8 cellular contexts compared by ENCODE assay signal in the genomic region with DNA sequence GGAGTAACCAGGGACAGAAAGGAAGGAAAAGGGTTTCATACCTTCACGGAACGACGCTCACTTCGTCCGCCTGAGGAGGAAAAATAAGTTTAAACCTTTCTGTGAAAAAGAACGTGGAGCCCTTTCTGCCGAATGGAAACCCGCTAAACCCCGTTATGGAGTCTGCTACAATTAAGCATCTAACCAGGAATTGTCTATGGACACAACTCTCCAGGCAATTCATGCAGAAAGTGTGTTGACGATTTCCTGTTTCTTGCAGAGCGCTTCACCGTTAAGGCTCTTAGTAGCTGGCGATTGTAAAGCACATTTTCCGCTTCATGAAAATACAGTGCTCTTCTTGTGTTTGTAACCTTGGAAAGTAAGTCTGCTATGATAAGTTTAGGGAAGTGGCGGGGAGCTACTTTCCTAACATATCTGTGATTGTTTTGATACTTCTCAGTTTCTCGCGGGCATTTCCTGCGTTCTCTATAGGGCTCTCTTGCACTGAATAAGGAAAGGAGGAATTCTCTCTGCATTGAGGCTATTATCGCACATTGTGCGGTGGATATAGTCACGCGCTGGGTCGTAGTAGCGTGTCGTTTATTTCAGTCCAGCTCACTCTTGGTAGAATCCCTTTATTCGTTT. TPM values are rescaled to one million over a fixed set of nuclear protein-coding genes. Genes with fewer than 3 reads are reported as not detected.
DNase-seq lines count a peak whose midpoint lies in the region; ATAC-seq and TF ChIP-seq lines count a peak whose summit lies in the region.

No MANE protein-coding gene starts in this region.

- TF ChIP-seq CTCF in RWPE2 (IDR thresholded peaks at IDR 0.05; ENCODE audit: poor library complexity, severe bottlenecking), result no peak

- no peaks in the 10 kb centered on the region for H3K9me3 ChIP-seq in RWPE2 (ENCODE audit: severe bottlenecking)

- H3K27me3 ChIP-seq in RWPE2 (ENCODE audit: insufficient read depth, poor library complexity, severe bottlenecking), result no peaks in the 10 kb centered on the region

- peak; percentile 11 for DNase-seq in GM03348 (ENCODE audit: low spot score)
- DNase-seq in HCEC 1CT, result peak; percentile 5
- no peak for DNase-seq in RWPE2 (ENCODE audit: low spot score)
- DNase-seq in foreskin melanocyte, result peak; percentile 29
- peak; percentile 27 for DNase-seq in renal cortical epithelial cell (ENCODE audit: low read depth)
- DNase-seq in activated T-cell treated with anti-CD3 and anti-CD28 coated beads, Interleukin-2, amount 50 U/mL, for 48 hours, result no peak
- DNase-seq in NCI-H187 treated with DMSO at 0.1 percent for 48 hours (lab: John Stamatoyannopoulos, UW), result no peak
- DNase-seq in activated CD4-positive, CD25-positive, alpha-beta regulatory T cell (lab: John Stamatoyannopoulos, UW), result no peak

- peak; percentile 0; the same call in 1 of the 3 replicates for ATAC-seq in RWPE2 (ENCODE audit: low read depth)

- H3K27ac ChIP-seq in RWPE2 (ENCODE audit: poor library complexity, severe bottlenecking), result peak overlapping the region; percentile 77

- peak overlapping the region; percentile 82 for H3K4me3 ChIP-seq in RWPE2 (ENCODE audit: severe bottlenecking)

- peaks cover 13% of the 10 kb centered on the region for H3K4me1 ChIP-seq in RWPE2 (ENCODE audit: insufficient read depth, poor library complexity, severe bottlenecking)

- peaks cover 23% of the 10 kb centered on the region for H3K36me3 ChIP-seq in RWPE2 (ENCODE audit: low read depth)

RNA-seq across cellular contexts. Expression of gene PPP4R3B, which starts 0.7 kb away (rescaled TPM):
- total RNA-seq in renal cortical epithelial cell, result 38.2 and 74.5 TPM in 2 replicates

Comparison
In these comparisons a context has a peak if more than half of its experiments do, and no peak if none do; other contexts are left out.
1. DNase-seq: peak in GM03348 (single experiment), HCEC 1CT (single experiment), foreskin melanocyte (single experiment) and renal cortical epithelial cell (single experiment); none in RWPE2 (single experiment), activated T-cell treated with anti-CD3 and anti-CD28 coated beads, Interleukin-2, amount 50 U/mL, for 48 hours (0 of 2), NCI-H187 treated with DMSO at 0.1 percent for 48 hours (single experiment) and activated CD4-positive, CD25-positive, alpha-beta regulatory T cell (0 of 4).